8 cellular contexts compared by ENCODE assay signal in the genomic region with DNA sequence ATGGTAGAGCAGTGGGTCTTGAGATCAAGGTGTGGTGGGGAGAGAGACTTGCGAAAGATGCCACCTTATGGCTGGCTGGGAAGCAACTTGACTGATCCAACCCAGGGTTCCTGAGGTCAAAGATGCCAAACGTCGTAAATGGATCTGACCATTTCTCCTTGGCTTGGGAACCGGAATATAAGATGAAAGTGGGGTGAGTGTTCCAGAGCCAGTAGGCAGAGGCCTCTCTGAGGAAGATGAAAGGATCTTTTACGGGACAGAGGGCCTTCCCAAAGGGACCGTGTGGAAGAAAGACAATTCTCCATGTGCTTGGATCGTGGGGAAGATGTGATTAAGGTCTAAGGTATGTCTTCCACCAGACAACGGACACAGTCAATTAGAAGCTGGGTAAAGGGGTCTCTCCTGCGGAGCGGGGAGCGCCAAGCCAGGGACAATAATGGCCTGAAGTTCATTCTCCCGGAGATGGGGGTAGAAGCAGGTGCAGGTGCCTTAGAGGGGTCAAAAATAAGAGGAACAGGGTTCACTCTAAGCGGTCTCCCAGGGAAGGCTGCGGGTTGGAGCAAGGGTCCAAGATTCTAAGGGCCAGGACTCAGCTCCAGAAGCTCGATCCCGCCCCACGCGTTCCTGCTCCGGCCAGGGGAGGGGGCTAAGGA. TPM values are rescaled to one million over a fixed set of nuclear protein-coding genes. Genes with fewer than 3 reads are reported as not detected.
A peak's percentile ranks its signal among the peaks of the same experiment; 100 is the strongest.
DNase-seq lines count a peak whose midpoint lies in the region; ATAC-seq and TF ChIP-seq lines count a peak whose summit lies in the region.

No MANE protein-coding gene starts in this region.

- CTCF ChIA-PET in PC-9 (lab: Charles Lee) = interaction anchor here (0.5 to 1.6 kb wide), 4 partner anchors 12 to 99 kb away, joined by 3 to 7 read pairs (median 3); partner anchors contain the start of gene TP53

- H2AFZ ChIP-seq in PC-9 = peak overlapping the region; percentile 24

- H3K9me2 ChIP-seq in PC-9 (ENCODE audit: insufficient read depth) = no peaks in the 10 kb centered on the region

- H3K4me1 ChIP-seq in PC-9 (replicated peaks; ENCODE audit: insufficient read depth) = peaks cover 22% of the 10 kb centered on the region

- no peaks in the 10 kb centered on the region for H3K27me3 Mint-ChIP-seq in effector memory CD8-positive, alpha-beta T cell
- peaks cover 2% of the 10 kb centered on the region for H3K27me3 Mint-ChIP-seq in neural crest cell (ENCODE audit: low read depth)

- H3K27me3 ChIP-seq in PC-9 (ENCODE audit: insufficient read depth, low read depth) = no peaks in the 10 kb centered on the region

- peak overlapping the region; percentile 80 to 90 for H3K4me3 Mint-ChIP-seq in effector memory CD8-positive, alpha-beta T cell
- H3K4me3 Mint-ChIP-seq in neural crest cell = peak overlapping the region; percentile 89

- no peak for ATAC-seq in effector memory CD8-positive, alpha-beta T cell (replicated peaks)
- no peak for ATAC-seq in GM18511 (IDR thresholded peaks at IDR 0.05; ENCODE audit: unreplicated experiment)

- BruUV-seq in PC-9 (replicated peaks; lab: Mats Ljungman, UMichigan) = TSS peak; percentile 46

- H3K4me1 Mint-ChIP-seq in effector memory CD8-positive, alpha-beta T cell (ENCODE audit: low read depth in 2 of 2) = peaks cover 25 to 42% of the 10 kb centered on the region in 2 donors
- peaks cover 46% of the 10 kb centered on the region for H3K4me1 Mint-ChIP-seq in neural crest cell

- H3K27ac ChIP-seq in PC-9 = peak overlapping the region; percentile 44

- no peaks in the 10 kb centered on the region for H3K36me3 ChIP-seq in PC-9 (ENCODE audit: low read depth)

- TF ChIP-seq CTCF in PC-9 (conservative IDR thresholded peaks at IDR 0.05) = no peak
- TF ChIP-seq CTCF in neural crest cell (conservative IDR thresholded peaks at IDR 0.05) = no peak

- DNase-seq in DMS79 treated with DMSO at 0.1 percent for 48 hours (lab: John Stamatoyannopoulos, UW) = peak; percentile 12
- no peak for DNase-seq in DMS79 (lab: John Stamatoyannopoulos, UW)
- DNase-seq in PC-9 = peak in 1 of 2 experiments; percentile 22
- no peak for DNase-seq in effector memory CD8-positive, alpha-beta T cell
- no peak for DNase-seq in neural crest cell (ENCODE audit: low read depth, low spot score)
- no peak for DNase-seq in cerebellar nuclear complex (lab: John Stamatoyannopoulos, UW)
- no peak for DNase-seq in middle frontal gyrus (ENCODE audit: extremely low spot score, low spot score)

- no peaks in the 10 kb centered on the region for H3K9me3 ChIP-seq in PC-9 (ENCODE audit: insufficient read depth, low read depth)

- POLR2A ChIA-PET in PC-9 (lab: Charles Lee; ENCODE audit: unreplicated experiment) = interaction anchor here (0.6 to 0.7 kb wide), 2 partner anchors 73 to 228 kb away, joined by 3 to 13 read pairs; partner anchors contain the start of gene TP53

- H3K27ac Mint-ChIP-seq in effector memory CD8-positive, alpha-beta T cell = peak overlapping the region; percentile 81 to 95
- peak overlapping the region; percentile 60 for H3K27ac Mint-ChIP-seq in neural crest cell (ENCODE audit: unreplicated experiment)

- H3K9me3 Mint-ChIP-seq in effector memory CD8-positive, alpha-beta T cell = no peaks in the 10 kb centered on the region
- no peaks in the 10 kb centered on the region for H3K9me3 Mint-ChIP-seq in neural crest cell

- intact Hi-C loops in PC-9 (cut with micrococcal nuclease; ENCODE audit: unreplicated experiment) = loop anchor here (2.0 kb wide), 1 partner anchor 41 kb away; no protein-coding TSS in a partner anchor

- peak overlapping the region; percentile 76 for H3K4me2 ChIP-seq in PC-9

- no peaks in the 10 kb centered on the region for H3F3A ChIP-seq in PC-9 (ENCODE audit: insufficient read depth, low read depth)

- H3K79me2 ChIP-seq in PC-9 (ENCODE audit: low read depth) = peaks cover 51% of the 10 kb centered on the region

- peak overlapping the region; percentile 89 for H3K4me3 ChIP-seq in PC-9

- H3K36me3 Mint-ChIP-seq in effector memory CD8-positive, alpha-beta T cell (ENCODE audit: insufficient read depth) = peaks cover 11% of the 10 kb centered on the region
- H3K36me3 Mint-ChIP-seq in neural crest cell (ENCODE audit: low read depth) = no peaks in the 10 kb centered on the region

- no peaks in the 10 kb centered on the region; the same call in 1 of the 2 replicates for H4K20me1 ChIP-seq in PC-9 (ENCODE audit: insufficient read depth)

RNA-seq across cellular contexts. Expression of gene FXR2, which starts 0.8 kb away (rescaled TPM):
- total RNA-seq in PC-9 (2021) (61.5 and 63.7 TPM in 2 replicates), neural crest cell (51.9 and 53.8 TPM in 2 replicates)

RNA-seq across cellular contexts. Expression of gene SAT2, which starts 13.7 kb away (rescaled TPM):
- total RNA-seq in PC-9 (2021) (52.0 and 68.7 TPM in 2 replicates), neural crest cell (76.3 and 89.1 TPM in 2 replicates)

RNA-seq across cellular contexts. Expression of gene SHBG, which starts 16.0 kb away (rescaled TPM):
- total RNA-seq in PC-9 (2021) (0.52 and 1.0 TPM in 2 replicates), neural crest cell (2.3 and 2.5 TPM in 2 replicates)

RNA-seq across cellular contexts. Expression of gene SOX15, which starts 24.0 kb away (rescaled TPM):
- total RNA-seq in PC-9 (2021) (80.9 and 124 TPM in 2 replicates), neural crest cell (0.65 and 0.84 TPM in 2 replicates)

RNA-seq across cellular contexts. Expression of gene MPDU1, which starts 30.2 kb away (rescaled TPM):
- total RNA-seq in PC-9 (2021) (33.4 and 44.2 TPM in 2 replicates), neural crest cell (74.4 and 83.7 TPM in 2 replicates)
